12 cellular contexts compared by ENCODE assay signal in genomic region chr4:42399393-42399792, GRCh38. TPM values are rescaled to one million over a fixed set of nuclear protein-coding genes. Genes with fewer than 3 reads are reported as not detected.
DNase-seq lines count a peak whose midpoint lies in the region; ATAC-seq and TF ChIP-seq lines count a peak whose summit lies in the region.
"Had no signal": no experiment of that assay in that cellular context is flagged by ENCODE, and none has a peak within 500 bp of the region (broad histone marks: within the 10 kb centered on the region; RNA-seq: fewer than 3 reads in every experiment).

No MANE protein-coding gene starts in this region.

- ATAC-seq in natural killer cell: no peak
- ATAC-seq in natural killer cell treated with Interleukin-12 subunit alpha and Interleukin-12 subunit beta and Interleukin-15 and Interleukin-18, amount 100 ng/mL, for 72 hours: no peak
- ATAC-seq in aorta (ENCODE audit: low FRiP score): peak; percentile 28
- no peak for ATAC-seq in HG03565 (IDR thresholded peaks at IDR 0.05; ENCODE audit: unreplicated experiment)
- ATAC-seq in GM21737 (IDR thresholded peaks at IDR 0.05; ENCODE audit: unreplicated experiment): no peak
- ATAC-seq: Panc1 had no signal

- peaks cover 21 to 26% of the 10 kb centered on the region in 2 donors for H3K4me1 Mint-ChIP-seq in natural killer cell
- peaks cover 10 to 11% of the 10 kb centered on the region in 2 donors for H3K4me1 Mint-ChIP-seq in natural killer cell treated with Interleukin-12 subunit alpha and Interleukin-12 subunit beta and Interleukin-15 and Interleukin-18, amount 100 ng/mL, for 72 hours (ENCODE audit: low read depth in 2 of 2)
- peaks cover 15% of the 10 kb centered on the region for H3K4me1 Mint-ChIP-seq in endothelial cell (ENCODE audit: unreplicated experiment)

- WGBS in aorta, 2 donors: 22 to 35% methylated on average over 10 of the region's 10 CpGs

- peak overlapping the region; percentile 2 for H3K4me3 Mint-ChIP-seq in natural killer cell
- H3K4me3 Mint-ChIP-seq in natural killer cell treated with Interleukin-12 subunit alpha and Interleukin-12 subunit beta and Interleukin-15 and Interleukin-18, amount 100 ng/mL, for 72 hours: no peak overlapping the region
- peak overlapping the region; percentile 73 for H3K4me3 Mint-ChIP-seq in endothelial cell (ENCODE audit: unreplicated experiment)

- intact Hi-C loops in natural killer cell (cut with micrococcal nuclease): no loop called here
- intact Hi-C loops in aorta (cut with DNase I): no loop called here

- H3K36me3 ChIP-seq in muscle layer of duodenum (ENCODE audit: control insufficient read depth in 1 of 2, insufficient read depth in 2 of 2, low read length in 2 of 2) (no peaks in the 10 kb centered on the region), aorta (ENCODE audit: control insufficient read depth in 1 of 2, insufficient read depth in 2 of 2, low read length in 1 of 2) (no peaks in the 10 kb centered on the region)

- H3K9me3 Mint-ChIP-seq in natural killer cell: no peaks in the 10 kb centered on the region
- no peaks in the 10 kb centered on the region for H3K9me3 Mint-ChIP-seq in natural killer cell treated with Interleukin-12 subunit alpha and Interleukin-12 subunit beta and Interleukin-15 and Interleukin-18, amount 100 ng/mL, for 72 hours
- peaks cover 5% of the 10 kb centered on the region for H3K9me3 Mint-ChIP-seq in endothelial cell (ENCODE audit: unreplicated experiment)

- H3K27me3 ChIP-seq in muscle layer of duodenum (ENCODE audit: low read depth, low read length) (peaks cover 43% of the 10 kb centered on the region), aorta (ENCODE audit: control insufficient read depth in 1 of 2, insufficient read depth in 2 of 2, low read length in 1 of 2) (peaks cover 0 to 3% of the 10 kb centered on the region in 2 donors)

- H3K4me1 ChIP-seq in muscle layer of duodenum (ENCODE audit: control insufficient read depth in 1 of 2, insufficient read depth in 2 of 2, low read length in 2 of 2) (peaks cover 4 to 23% of the 10 kb centered on the region in 2 donors), aorta (ENCODE audit: control insufficient read depth in 1 of 2, insufficient read depth in 2 of 2, low read length in 2 of 2) (no peaks in the 10 kb centered on the region)

- H3K27ac ChIP-seq in muscle layer of duodenum (ENCODE audit: low read length) (no peak overlapping the region), aorta (ENCODE audit: low read depth in 1 of 2, low read length in 2 of 2) (no peak overlapping the region)

- peak overlapping the region; percentile 48 to 81 for H3K4me3 ChIP-seq in muscle layer of duodenum (ENCODE audit: low read depth in 1 of 2, low read length in 2 of 2)
- no peak overlapping the region for H3K4me3 ChIP-seq in aorta (ENCODE audit: low read length in 2 of 2)

- no peaks in the 10 kb centered on the region for H3K9me3 ChIP-seq in muscle layer of duodenum (ENCODE audit: control insufficient read depth in 1 of 2, low read length in 2 of 2)
- no peaks in the 10 kb centered on the region for H3K9me3 ChIP-seq in aorta (ENCODE audit: control insufficient read depth, low read length)

- H3K27me3 Mint-ChIP-seq in natural killer cell (ENCODE audit: low read depth in 2 of 2) (peaks cover 57 to 64% of the 10 kb centered on the region in 2 donors), endothelial cell (ENCODE audit: unreplicated experiment) (peaks cover 22% of the 10 kb centered on the region)
- H3K27me3 Mint-ChIP-seq in natural killer cell treated with Interleukin-12 subunit alpha and Interleukin-12 subunit beta and Interleukin-15 and Interleukin-18, amount 100 ng/mL, for 72 hours: peaks cover 42 to 54% of the 10 kb centered on the region in 2 donors

- H3K36me3 Mint-ChIP-seq in natural killer cell: no peaks in the 10 kb centered on the region
- H3K36me3 Mint-ChIP-seq in natural killer cell treated with Interleukin-12 subunit alpha and Interleukin-12 subunit beta and Interleukin-15 and Interleukin-18, amount 100 ng/mL, for 72 hours: no peaks in the 10 kb centered on the region
- peaks cover 7% of the 10 kb centered on the region for H3K36me3 Mint-ChIP-seq in endothelial cell (ENCODE audit: low read depth, unreplicated experiment)

- no peak for TF ChIP-seq CTCF in natural killer cell (IDR thresholded peaks at IDR 0.05)
- TF ChIP-seq CTCF in endothelial cell (IDR thresholded peaks at IDR 0.05; ENCODE audit: unreplicated experiment): no peak

- DNase-seq in natural killer cell (no peak), endothelial cell (ENCODE audit: low spot score) (no peak), aorta (no peak), HuH-7.5 (ENCODE audit: low spot score) (no peak)
- no peak for DNase-seq in natural killer cell treated with Interleukin-12 subunit alpha and Interleukin-12 subunit beta and Interleukin-15 and Interleukin-18, amount 100 ng/mL, for 72 hours (ENCODE audit: low spot score)
- DNase-seq: AML-193; NCI-H1694 treated with DMSO at 0.1 percent for 48 hours; stimulated activated CD4-positive, alpha-beta T cell treated with anti-CD3 and anti-CD28 coated beads, Interleukin-2, amount 100 ng/mL, for 48 hours had no signal

- H3K27ac Mint-ChIP-seq in natural killer cell (no peak overlapping the region), endothelial cell (ENCODE audit: unreplicated experiment) (no peak overlapping the region)
- no peak overlapping the region for H3K27ac Mint-ChIP-seq in natural killer cell treated with Interleukin-12 subunit alpha and Interleukin-12 subunit beta and Interleukin-15 and Interleukin-18, amount 100 ng/mL, for 72 hours

RNA-seq across cellular contexts. Expression of gene SHISA3, which starts 2.1 kb away (rescaled TPM):
- total RNA-seq in natural killer cell: not detected
- under 1 TPM in 1 of 2 donors, not detected in 1; 0.14 TPM for total RNA-seq in natural killer cell treated with Interleukin-12 subunit alpha and Interleukin-12 subunit beta and Interleukin-15 and Interleukin-18, amount 100 ng/mL, for 72 hours
- total RNA-seq in endothelial cell (ENCODE audit: unreplicated experiment): 0.36 TPM
- 1 to 10 TPM; 2.1 to 5.5 TPM for total RNA-seq in aorta
- polyA plus RNA-seq in aorta: 1 to 10 TPM; 3.3 to 3.6 TPM

Comparison
In these comparisons a context has a peak if more than half of its experiments do, and no peak if none do; other contexts are left out.
1. H3K4me3 ChIP-seq: peak in muscle layer of duodenum (2 of 2); none in aorta (0 of 2).